Comparison of ENCODE assay signal across 23 cellular contexts in genomic region chr7:97680622-97681021, GRCh38. TPM values are rescaled to one million over a fixed set of nuclear protein-coding genes. Genes with fewer than 3 reads are reported as not detected.
"Had no signal": no experiment of that assay in that cellular context is flagged by ENCODE, and none has a peak within 500 bp of the region (broad histone marks: within the 10 kb centered on the region; RNA-seq: fewer than 3 reads in every experiment).

No MANE protein-coding gene starts in this region.

- H3K27ac ChIP-seq: HL-60, SJSA1, SK-N-MC had no signal

- H3K4me1 Mint-ChIP-seq: IgD-negative memory B cell had no signal

- DNase-seq: KBM-7, MV-4-11, NCI-H1048, NCI-H1436 treated with DMSO at 0.1 percent for 48 hours, NCI-H1694, NCI-H2029, NCI-H2081 treated with DMSO at 0.1 percent for 48 hours, NCI-H2171, NCI-H226, NCI-H446, NCI-H510A, NCI-H526, Right ventricle myocardium superior, RPMI8226, SIG-M5, T-helper 2 cell had no signal

- H3K9me3 Mint-ChIP-seq: IgD-negative memory B cell had no signal

- H3K9me3 ChIP-seq: SJSA1 had no signal

- H3K4me3 ChIP-seq: SJSA1, SK-N-MC had no signal

- H3K27me3 ChIP-seq: SJSA1 had no signal

- H3K4me3 Mint-ChIP-seq: IgD-negative memory B cell had no signal

- H3K27ac Mint-ChIP-seq: IgD-negative memory B cell had no signal

- H3K4me1 ChIP-seq: SJSA1 had no signal

- H3K36me3 ChIP-seq: SJSA1 had no signal

- H3K36me3 Mint-ChIP-seq: IgD-negative memory B cell had no signal

RNA-seq across cellular contexts. Expression of gene TAC1, which starts 51.3 kb away (rescaled TPM):
- total RNA-seq: LHCN-M2; MCF 10A; Right ventricle myocardium superior; SJSA1; T-helper 1 cell treated with Interleukin-12 subunit alpha and Interleukin-12 subunit beta and Interleukin-4 antibody, amounts not matched to agents 30 ng/mL and 1 ng/mL, for 36 hours had no signal
- polyA plus RNA-seq: IgD-negative memory B cell had no signal
